In genomic region chr9:105441761-105442160, GRCh38 we compare ENCODE assay signal across 25 cellular contexts. TPM values are rescaled to one million over a fixed set of nuclear protein-coding genes. Genes with fewer than 3 reads are reported as not detected.
DNase-seq lines count a peak whose midpoint lies in the region; ATAC-seq and TF ChIP-seq lines count a peak whose summit lies in the region.
"Had no signal": no experiment of that assay in that cellular context is flagged by ENCODE, and none has a peak within 500 bp of the region (broad histone marks: within the 10 kb centered on the region; RNA-seq: fewer than 3 reads in every experiment).

No MANE protein-coding gene starts in this region.

- no peak for ATAC-seq in right cardiac atrium
- no peak for ATAC-seq in GM21423 (IDR thresholded peaks at IDR 0.05; ENCODE audit: unreplicated experiment)
- ATAC-seq: GM23338, Panc1 had no signal

- 42% methylated on average over 2 of the region's 2 CpGs for WGBS in right cardiac atrium
- WGBS in esophagus squamous epithelium, 2 donors, result 88% methylated on average over 2 of the region's 2 CpGs

- H3K36me3 Mint-ChIP-seq in brain, result no peaks in the 10 kb centered on the region
- H3K36me3 Mint-ChIP-seq: CD4-positive, alpha-beta memory T cell had no signal

- no peak overlapping the region for H3K27ac ChIP-seq in right cardiac atrium (ENCODE audit: low read length)
- H3K27ac ChIP-seq in substantia nigra (ENCODE audit: low read depth, low read length, poor library complexity, severe bottlenecking), result peak overlapping the region; percentile 60
- no peak overlapping the region for H3K27ac ChIP-seq in esophagus squamous epithelium
- H3K27ac ChIP-seq: BLaER1 treated with 17β-estradiol and CSF1 and Interleukin-3, amounts not matched to agents 10 nM and 100 nM; HL-60 had no signal

- intact Hi-C loops in right cardiac atrium (cut with DNase I), result no loop called here
- intact Hi-C loops in cardiac septum (cut with DNase I), result loop anchor here (10.0 kb wide), 2 partner anchors 197 to 253 kb away; partner anchors contain the start of genes SLC44A1 and TMEM38B
- intact Hi-C loops in esophagus squamous epithelium (cut with DNase I), result no loop called here

- TF ChIP-seq CTCF in brain (conservative IDR thresholded peaks at IDR 0.05) (no peak), esophagus squamous epithelium (IDR thresholded peaks at IDR 0.05) (no peak)

- DNase-seq in right cardiac atrium, result peak in 2 of 3 donors; percentile 16 to 61
- DNase-seq in cardiac septum (ENCODE audit: low spot score), result no peak
- peak; percentile 67 for DNase-seq in iris pigment epithelial cell (ENCODE audit: low read depth)
- peak in 6 of 49 donors; percentile 2 to 16 (median 11) for DNase-seq in substantia nigra (lab: John Stamatoyannopoulos, UW)
- DNase-seq in esophagus squamous epithelium (lab: John Stamatoyannopoulos, UW), result no peak
- DNase-seq in NCI-H2171 treated with DMSO at 0.1 percent for 48 hours (lab: John Stamatoyannopoulos, UW), result no peak
- DNase-seq: Caco-2; CD4-positive, alpha-beta memory T cell; DMS153; KBM-7; MM.1S; NCI-H1048; NCI-H1417 treated with DMSO at 0.1 percent for 48 hours; NCI-H187 treated with DMSO at 0.1 percent for 48 hours; NCI-H2107; NCI-H345; NCI-H774; NK-92 treated with Interleukin-12 subunit alpha and Interleukin-12 subunit beta, amount 100 ng/mL, for 24 hours had no signal

- peaks cover 48% of the 10 kb centered on the region for H3K4me1 Mint-ChIP-seq in brain
- H3K4me1 Mint-ChIP-seq: CD4-positive, alpha-beta memory T cell had no signal

- H3K4me3 Mint-ChIP-seq in brain, result peak overlapping the region in 1 of 5 experiments; percentile 50
- H3K4me3 Mint-ChIP-seq: CD4-positive, alpha-beta memory T cell; GM23338 had no signal

- H3K9me3 ChIP-seq in right cardiac atrium (ENCODE audit: control insufficient read depth, low read length), result no peaks in the 10 kb centered on the region
- no peaks in the 10 kb centered on the region for H3K9me3 ChIP-seq in esophagus squamous epithelium
- H3K9me3 ChIP-seq: BLaER1 treated with 17β-estradiol and CSF1 and Interleukin-3, amounts not matched to agents 10 nM and 100 nM; Caco-2; HAP-1 had no signal

- H3K4me1 ChIP-seq in right cardiac atrium (ENCODE audit: control insufficient read depth, insufficient read depth, low read length), result peaks cover 2% of the 10 kb centered on the region
- peaks cover 0 to 29% (median 8%) of the 10 kb centered on the region in 3 donors for H3K4me1 ChIP-seq in esophagus squamous epithelium
- H3K4me1 ChIP-seq: Caco-2 had no signal

- H3K9me3 Mint-ChIP-seq in brain, result peaks cover 0 to 2% (median 0%) of the 10 kb centered on the region in 5 experiments
- H3K9me3 Mint-ChIP-seq: CD4-positive, alpha-beta memory T cell; GM23338 had no signal

- H3K4me3 ChIP-seq in right cardiac atrium (ENCODE audit: low read length), result no peak overlapping the region
- no peak overlapping the region for H3K4me3 ChIP-seq in esophagus squamous epithelium
- H3K4me3 ChIP-seq: BLaER1 treated with 17β-estradiol and CSF1 and Interleukin-3, amounts not matched to agents 10 nM and 100 nM; GM23338; HAP-1 had no signal

- H3K27me3 ChIP-seq in right cardiac atrium (ENCODE audit: control insufficient read depth, insufficient read depth) (no peaks in the 10 kb centered on the region), esophagus squamous epithelium (no peaks in the 10 kb centered on the region)
- H3K27me3 ChIP-seq: BLaER1 treated with 17β-estradiol and CSF1 and Interleukin-3, amounts not matched to agents 10 nM and 100 nM had no signal

- peak overlapping the region in 3 of 5 experiments; percentile 36 to 76 (median 71) for H3K27ac Mint-ChIP-seq in brain
- H3K27ac Mint-ChIP-seq: CD4-positive, alpha-beta memory T cell; GM23338 had no signal

- H3K36me3 ChIP-seq in esophagus squamous epithelium, result no peaks in the 10 kb centered on the region
- H3K36me3 ChIP-seq: BLaER1 treated with 17β-estradiol and CSF1 and Interleukin-3, amounts not matched to agents 10 nM and 100 nM; HAP-1 had no signal

- no peak for TF ChIP-seq POLR2A in esophagus squamous epithelium (IDR thresholded peaks at IDR 0.05)

- no peaks in the 10 kb centered on the region for H3K27me3 Mint-ChIP-seq in brain
- H3K27me3 Mint-ChIP-seq: CD4-positive, alpha-beta memory T cell had no signal

RNA-seq across cellular contexts. Expression of gene FSD1L, which starts 6.1 kb away (rescaled TPM):
- total RNA-seq in right cardiac atrium (1 to 10 TPM; 2.9 to 5.3 (median 3.8) TPM), cardiac septum (10.8 TPM), esophagus squamous epithelium (1 to 10 TPM in 2 of 4 donors, under 1 TPM in 2; 0.38 to 1.8 (median 1.2) TPM)
- polyA plus RNA-seq in right cardiac atrium (1.0 TPM), brain (ENCODE audit: insufficient read depth, low read depth, low replicate concordance) (2.6 TPM)

Comparison
In these comparisons a context has a peak if more than half of its experiments do, and no peak if none do; other contexts are left out.
1. DNase-seq: peak in right cardiac atrium (2 of 3) and iris pigment epithelial cell (single experiment); none in cardiac septum (single experiment), esophagus squamous epithelium (single experiment) and NCI-H2171 treated with DMSO at 0.1 percent for 48 hours (single experiment).